In the genomic region with DNA sequence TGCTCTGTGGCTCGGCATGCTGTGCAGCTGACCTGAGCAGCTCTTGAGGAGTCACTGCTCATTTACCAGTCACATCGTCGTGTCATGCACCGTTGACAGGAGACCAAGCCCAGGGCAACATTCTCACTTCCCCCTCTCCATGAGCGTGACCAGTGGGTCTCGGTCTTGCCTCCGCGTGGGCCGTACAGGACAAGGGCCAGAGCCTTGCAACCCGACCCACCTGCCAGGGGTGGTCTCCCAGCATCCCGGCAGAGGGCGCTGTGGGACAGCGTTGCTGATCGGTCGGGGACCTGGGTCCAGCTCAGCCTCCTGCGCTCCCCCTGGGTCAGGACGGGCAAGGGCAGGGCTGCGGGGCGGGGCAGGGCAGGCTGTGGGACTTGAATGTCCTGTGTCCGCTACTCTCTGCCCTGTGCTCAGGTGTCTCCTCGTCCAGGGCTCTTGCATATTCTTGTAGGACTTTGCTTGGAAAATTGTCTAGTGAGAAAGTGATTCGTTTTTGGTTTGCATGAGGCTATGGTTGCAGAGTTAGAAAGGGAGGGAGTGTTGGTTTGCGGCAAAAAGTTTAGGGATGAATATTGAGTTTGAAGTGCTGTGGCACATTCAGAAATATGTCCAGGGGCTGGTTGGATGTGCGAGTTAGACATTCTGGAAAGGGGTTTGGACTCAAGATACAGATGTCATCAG, we compare ENCODE assay signal across 8 cellular contexts. TPM values are rescaled to one million over a fixed set of nuclear protein-coding genes. Genes with fewer than 3 reads are reported as not detected.
DNase-seq lines count a peak whose midpoint lies in the region; ATAC-seq, FAIRE-seq and TF ChIP-seq lines count a peak whose summit lies in the region.

No MANE protein-coding gene starts in this region.

- peaks cover 10% of the 10 kb centered on the region; the same call in 1 of the 2 replicates for H3K4me1 ChIP-seq in HepG2 (ENCODE audit: insufficient read depth, low read length)

- H2AFZ ChIP-seq in HepG2 (ENCODE audit: low read length) = no peak overlapping the region

- no peaks in the 10 kb centered on the region for H3K79me2 ChIP-seq in HepG2 (ENCODE audit: insufficient read depth, low read length)

- no peak for TF ChIP-seq POLR2A in HepG2 (IDR thresholded peaks at IDR 0.05; ENCODE audit: insufficient read depth in 1 of 2, low read depth in 2 of 2, low read length in 2 of 2)

- TF ChIP-seq EP300 in HepG2 (IDR thresholded peaks at IDR 0.05; ENCODE audit: low read depth in 2 of 2, low read length in 2 of 2) = no peak
- no peak for TF ChIP-seq EP300 in HepG2 (CRISPR knock-in tag; IDR thresholded peaks at IDR 0.05; ENCODE audit: borderline replicate concordance)

- peak; percentile 44 for FAIRE-seq in HepG2 (lab: Jason Lieb, UNC)

- peak; percentile 89 for DNase-seq in AG08395 (ENCODE audit: low spot score)
- DNase-seq in NCI-H446 treated with DMSO at 0.1 percent for 48 hours (lab: John Stamatoyannopoulos, UW) = peak; percentile 36
- peak; percentile 75 to 86 for DNase-seq in activated CD4-positive, alpha-beta T cell treated with anti-CD3 and anti-CD28 coated beads for 24 hours (ENCODE audit: low read depth in 2 of 2)
- peak; percentile 39 for DNase-seq in cerebellum (ENCODE audit: low spot score)
- peak; percentile 77 for DNase-seq in HepG2 (ENCODE audit: low spot score)
- DNase-seq in stimulated activated CD4-positive, alpha-beta T cell treated with anti-CD3 and anti-CD28 coated beads, TNF-alpha, amount 100 ng/mL, for 24 hours (ENCODE audit: low read depth in 3 of 3) = peak; percentile 69 to 82 (median 77)

- no peak overlapping the region for H3K9ac ChIP-seq in HepG2 (ENCODE audit: insufficient read depth, low read depth, low read length)

- intact Hi-C loops in HepG2 (cut with micrococcal nuclease; ENCODE audit: unreplicated experiment) = loop anchor here (1.0 to 5.0 kb wide), 2 partner anchors 114 to 230 kb away; no protein-coding TSS in a partner anchor

- H3K4me2 ChIP-seq in HepG2 (ENCODE audit: low read depth, low read length) = peak overlapping the region; percentile 41; the same call in 1 of the 2 replicates

- H3K27me3 ChIP-seq in HepG2 (ENCODE audit: control insufficient read depth in 1 of 2, insufficient read depth in 2 of 2, low read length in 2 of 2) = peaks cover 0 to 18% of the 10 kb centered on the region in 2 experiments; a peak in 3 of 5 replicates

- CTCF ChIA-PET in HepG2 (lab: Yijun Ruan, JAX; ENCODE audit: low intra/inter-chr PET ratio, low total read pairs) = interaction anchor here (1.1 to 1.6 kb wide), 2 partner anchors 114 to 230 kb away, joined by 3 to 13 read pairs; no protein-coding TSS in a partner anchor

- H3K4me3 ChIP-seq in HepG2 (replicated peaks in 1 of 3; ENCODE audit: insufficient read depth in 1 of 3, low read depth in 2 of 3, low read length in 3 of 3) = peak overlapping the region in 2 of 3 experiments; percentile 1 to 35; a peak in 1 of 6 replicates

- peak; percentile 53 for ATAC-seq in GM18520 (IDR thresholded peaks at IDR 0.05; ENCODE audit: unreplicated experiment)
- ATAC-seq in HG03095 (IDR thresholded peaks at IDR 0.05; ENCODE audit: unreplicated experiment) = peak; percentile 87
- ATAC-seq in HepG2 = peak; percentile 91

- in situ Hi-C loops in HepG2 (cut with HindIII; ENCODE audit: extremely low pct_ligation_motif_present, low pct_unique_long_range_greater_than_20kb) = loop anchor here (5.0 kb wide), 2 partner anchors 115 to 230 kb away; no protein-coding TSS in a partner anchor

- WGBS in HepG2 (ENCODE audit: low lambda C conversion rate) = 10% methylated on average over 11 of the region's 24 CpGs

- POLR2A ChIA-PET in HepG2 (lab: Yijun Ruan, JAX) = interaction anchor here (0.7 to 2.6 kb wide), 7 partner anchors 9 to 65 kb away, joined by 3 to 48 read pairs (median 5); a partner anchor contains a TSS

- no peak overlapping the region for H3K27ac ChIP-seq in HepG2 (ENCODE audit: extremely low read length, insufficient read depth, low read length)

- H3K9me3 ChIP-seq in HepG2 (ENCODE audit: low read length) = no peaks in the 10 kb centered on the region

- no TSS peak for BruUV-seq in HepG2 (replicated peaks; lab: Mats Ljungman, UMichigan)

- peak; percentile 94 for TF ChIP-seq RAD21 in HepG2 (CRISPR knock-in tag; IDR thresholded peaks at IDR 0.05)

- peak; percentile 100 for TF ChIP-seq CTCF in HepG2 (CRISPR knock-in tag; IDR thresholded peaks at IDR 0.05)

- peaks cover 0 to 14% of the 10 kb centered on the region in 2 experiments; a peak in 1 of 5 replicates for H3K36me3 ChIP-seq in HepG2 (replicated peaks in 1 of 2; ENCODE audit: control insufficient read depth in 1 of 2, insufficient read depth in 2 of 2, low read length in 2 of 2)

- H4K20me1 ChIP-seq in HepG2 (ENCODE audit: insufficient read depth, low read length) = peaks cover 9% of the 10 kb centered on the region; the same call in 1 of the 2 replicates

TF ChIP-seq in HepG2, 621 proteins besides CTCF, POLR2A, EP300 and RAD21 (continues in another document):
- no peak for TF ChIP-seq ZNF296 (CRISPR knock-in tag; conservative IDR thresholded peaks at IDR 0.05)
- TF ChIP-seq ZFX (CRISPR knock-in tag; IDR thresholded peaks at IDR 0.05; ENCODE audit: low read depth) = peak; percentile 36; the same call in 1 of the 2 replicates
- TF ChIP-seq, protein P1, sequence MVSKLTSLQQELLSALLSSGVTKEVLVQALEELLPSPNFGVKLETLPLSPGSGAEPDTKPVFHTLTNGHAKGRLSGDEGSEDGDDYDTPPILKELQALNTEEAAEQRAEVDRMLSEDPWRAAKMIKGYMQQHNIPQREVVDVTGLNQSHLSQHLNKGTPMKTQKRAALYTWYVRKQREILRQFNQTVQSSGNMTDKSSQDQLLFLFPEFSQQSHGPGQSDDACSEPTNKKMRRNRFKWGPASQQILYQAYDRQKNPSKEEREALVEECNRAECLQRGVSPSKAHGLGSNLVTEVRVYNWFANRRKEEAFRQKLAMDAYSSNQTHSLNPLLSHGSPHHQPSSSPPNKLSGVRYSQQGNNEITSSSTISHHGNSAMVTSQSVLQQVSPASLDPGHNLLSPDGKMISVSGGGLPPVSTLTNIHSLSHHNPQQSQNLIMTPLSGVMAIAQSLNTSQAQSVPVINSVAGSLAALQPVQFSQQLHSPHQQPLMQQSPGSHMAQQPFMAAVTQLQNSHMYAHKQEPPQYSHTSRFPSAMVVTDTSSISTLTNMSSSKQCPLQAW (CRISPR knock-in tag; IDR thresholded peaks at IDR 0.05) = peak; percentile 73; the same call in 1 of the 2 replicates
- TF ChIP-seq HOXA3 (CRISPR knock-in tag; IDR thresholded peaks at IDR 0.05) = peak; percentile 49; the same call in 1 of the 2 replicates
- peak; percentile 72; the same call in 1 of the 2 replicates for TF ChIP-seq MEIS1 (CRISPR knock-in tag; IDR thresholded peaks at IDR 0.05; ENCODE audit: borderline replicate concordance)
- TF ChIP-seq ZNF629 (CRISPR knock-in tag; conservative IDR thresholded peaks at IDR 0.05) = no peak

RNA-seq across cellular contexts. Expression of a gene that starts 16.2 kb away (rescaled TPM):
- total RNA-seq in cerebellum = 710 TPM
- 546 and 803 TPM in 2 replicates for total RNA-seq in HepG2 (2016; rRNA removed; fragmentation: Illumina TruSeq; extraction: Trizol)
- total RNA-seq in HepG2 (2016; cell fraction: cytosol; rRNA removed; fragmentation: Illumina TruSeq; extraction: Trizol; ENCODE audit: low read depth) = 73.8 and 95.4 TPM in 2 replicates
- 522 and 797 TPM in 2 replicates for total RNA-seq in HepG2 (2016; cell fraction: insoluble cytoplasmic fraction; rRNA removed; fragmentation: Illumina TruSeq; extraction: Trizol)
- 313 and 368 TPM in 2 replicates for total RNA-seq in HepG2 (2016; cell fraction: membrane; rRNA removed; fragmentation: Illumina TruSeq; extraction: Trizol)
- 384 and 431 TPM in 2 replicates for total RNA-seq in HepG2 (2016; cell fraction: nucleus; rRNA removed; fragmentation: Illumina TruSeq; extraction: Trizol)
- 290 and 362 TPM in 2 replicates for polyA plus RNA-seq in HepG2 (2011; rRNA removed)
- polyA plus RNA-seq in HepG2 (2011; cell fraction: cytosol; rRNA removed) = 158 and 238 TPM in 2 replicates
- 257 and 286 TPM in 2 replicates for polyA plus RNA-seq in HepG2 (2011; cell fraction: nucleus; rRNA removed)
- 312 and 316 TPM in 2 replicates for polyA plus RNA-seq in HepG2 (2012)
- 33.7 and 42.4 TPM in 2 replicates for polyA plus RNA-seq in HepG2 (2016; cell fraction: cytosol; fragmentation: Illumina TruSeq; extraction: Trizol; ENCODE audit: low read depth)
- 793 and 841 TPM in 2 replicates for polyA plus RNA-seq in HepG2 (2016; cell fraction: insoluble cytoplasmic fraction; fragmentation: Illumina TruSeq; extraction: Trizol; ENCODE audit: low read depth)
- polyA plus RNA-seq in HepG2 (2016; cell fraction: membrane; fragmentation: Illumina TruSeq; extraction: Trizol; ENCODE audit: low read depth) = 156 and 196 TPM in 2 replicates
- polyA plus RNA-seq in HepG2 (2016; cell fraction: nucleus; fragmentation: Illumina TruSeq; extraction: Trizol; ENCODE audit: insufficient read depth, low read depth) = 494 and 516 TPM in 2 replicates
- polyA minus RNA-seq in HepG2 (2011; rRNA and poly(A)+ RNA removed; ENCODE audit: low replicate concordance) = 292 and 575 TPM in 2 replicates
- 452 and 495 TPM in 2 replicates for polyA minus RNA-seq in HepG2 (2011; cell fraction: cytosol; rRNA and poly(A)+ RNA removed)
- polyA minus RNA-seq in HepG2 (2011; cell fraction: nucleus; rRNA and poly(A)+ RNA removed) = 406 and 495 TPM in 2 replicates

RNA-seq across cellular contexts. Expression of a gene that starts 41.5 kb away (rescaled TPM):
- 31.8 TPM for total RNA-seq in cerebellum
- 22.1 and 35.9 TPM in 2 replicates for total RNA-seq in HepG2 (2016; rRNA removed; fragmentation: Illumina TruSeq; extraction: Trizol)
- 2.4 and 2.7 TPM in 2 replicates for total RNA-seq in HepG2 (2016; cell fraction: cytosol; rRNA removed; fragmentation: Illumina TruSeq; extraction: Trizol; ENCODE audit: low read depth)
- 20.3 and 33.1 TPM in 2 replicates for total RNA-seq in HepG2 (2016; cell fraction: insoluble cytoplasmic fraction; rRNA removed; fragmentation: Illumina TruSeq; extraction: Trizol)
- total RNA-seq in HepG2 (2016; cell fraction: membrane; rRNA removed; fragmentation: Illumina TruSeq; extraction: Trizol) = 7.5 and 8.7 TPM in 2 replicates
- total RNA-seq in HepG2 (2016; cell fraction: nucleus; rRNA removed; fragmentation: Illumina TruSeq; extraction: Trizol) = 14.9 and 16.5 TPM in 2 replicates
- 6.1 and 6.6 TPM in 2 replicates for polyA plus RNA-seq in HepG2 (2011; rRNA removed)
- 3.1 and 4.9 TPM in 2 replicates for polyA plus RNA-seq in HepG2 (2011; cell fraction: cytosol; rRNA removed)
- polyA plus RNA-seq in HepG2 (2011; cell fraction: nucleus; rRNA removed) = 2.9 and 4.3 TPM in 2 replicates
- 9.8 and 14.0 TPM in 2 replicates for polyA plus RNA-seq in HepG2 (2012)
- polyA plus RNA-seq in HepG2 (2016; cell fraction: cytosol; fragmentation: Illumina TruSeq; extraction: Trizol; ENCODE audit: low read depth) = 0.71 and 0.75 TPM in 2 replicates
- polyA plus RNA-seq in HepG2 (2016; cell fraction: insoluble cytoplasmic fraction; fragmentation: Illumina TruSeq; extraction: Trizol; ENCODE audit: low read depth) = 31.0 and 31.2 TPM in 2 replicates
- polyA plus RNA-seq in HepG2 (2016; cell fraction: membrane; fragmentation: Illumina TruSeq; extraction: Trizol; ENCODE audit: low read depth) = 1.8 and 2.6 TPM in 2 replicates
- 15.6 and 16.5 TPM in 2 replicates for polyA plus RNA-seq in HepG2 (2016; cell fraction: nucleus; fragmentation: Illumina TruSeq; extraction: Trizol; ENCODE audit: insufficient read depth, low read depth)
- 3.0 and 9.8 TPM in 2 replicates for polyA minus RNA-seq in HepG2 (2011; rRNA and poly(A)+ RNA removed; ENCODE audit: low replicate concordance)
- polyA minus RNA-seq in HepG2 (2011; cell fraction: cytosol; rRNA and poly(A)+ RNA removed) = 8.4 and 12.7 TPM in 2 replicates
- polyA minus RNA-seq in HepG2 (2011; cell fraction: nucleus; rRNA and poly(A)+ RNA removed) = 14.3 and 19.4 TPM in 2 replicates

Comparison
In these comparisons a context has a peak if more than half of its experiments do, and no peak if none do; other contexts are left out.
1. DNase-seq: peak in every context shown above with its lines; median percentile 89 in AG08395; 80 in activated CD4-positive, alpha-beta T cell treated with anti-CD3 and anti-CD28 coated beads for 24 hours; 77 in HepG2; 77 in stimulated activated CD4-positive, alpha-beta T cell treated with anti-CD3 and anti-CD28 coated beads, TNF-alpha, amount 100 ng/mL, for 24 hours; 39 in cerebellum; 36 in NCI-H446 treated with DMSO at 0.1 percent for 48 hours.